In genomic region chr11:66328036-66328306, GRCh38 we compare ENCODE assay signal across 11 cellular contexts. TPM values are rescaled to one million over a fixed set of nuclear protein-coding genes. Genes with fewer than 3 reads are reported as not detected.
DNase-seq lines count a peak whose midpoint lies in the region; ATAC-seq and TF ChIP-seq lines count a peak whose summit lies in the region.
"Had no signal": no experiment of that assay in that cellular context is flagged by ENCODE, and none has a peak within 500 bp of the region (broad histone marks: within the 10 kb centered on the region; RNA-seq: fewer than 3 reads in every experiment).

No MANE protein-coding gene starts in this region.

- peaks cover 2% of the 10 kb centered on the region for H3K36me3 Mint-ChIP-seq in endodermal cell (ENCODE audit: low read depth)

- DNase-seq in GM23248 (peak; percentile 81), RWPE2 (ENCODE audit: low spot score) (no peak), endodermal cell (no peak), amygdala (lab: John Stamatoyannopoulos, UW) (no peak), KG1 (lab: John Stamatoyannopoulos, UW) (no peak), inferior parietal cortex (ENCODE audit: extremely low spot score) (no peak), NCI-H1048 (lab: John Stamatoyannopoulos, UW) (no peak)

- H3K9ac ChIP-seq in GM23248 (peak overlapping the region; percentile 76), endodermal cell (ENCODE audit: extremely low read depth, low read length, poor library complexity, severe bottlenecking) (no peak overlapping the region), skeletal muscle satellite cell (ENCODE audit: low read depth, low read length) (no peak overlapping the region)

- no peaks in the 10 kb centered on the region for H4K20me1 ChIP-seq in GM23248 (ENCODE audit: insufficient read depth)

- peak overlapping the region; percentile 35 for H3K27ac Mint-ChIP-seq in endodermal cell

- H3K27me3 ChIP-seq in GM23248 (replicated peaks; ENCODE audit: insufficient read depth) = no peaks in the 10 kb centered on the region
- H3K27me3 ChIP-seq in RWPE2 (ENCODE audit: insufficient read depth, poor library complexity, severe bottlenecking) = no peaks in the 10 kb centered on the region
- H3K27me3 ChIP-seq in endodermal cell (ENCODE audit: control insufficient read depth, insufficient read depth, low read length, poor library complexity, severe bottlenecking) = no peaks in the 10 kb centered on the region
- no peaks in the 10 kb centered on the region for H3K27me3 ChIP-seq in skeletal muscle satellite cell (ENCODE audit: control insufficient read depth, insufficient read depth, low read length)

- ATAC-seq in RWPE2 (ENCODE audit: low read depth) = peak; percentile 24; the same call in 2 of the 3 replicates

- peaks cover 10% of the 10 kb centered on the region for H3K27me3 Mint-ChIP-seq in endodermal cell (ENCODE audit: insufficient read depth)

- H3K4me3 ChIP-seq in GM23248 = 0 out of 2 replicates have a peak overlapping the region, but pooled peaks have one; percentile 1
- H3K4me3 ChIP-seq in RWPE2 (ENCODE audit: severe bottlenecking) = no peak overlapping the region
- no peak overlapping the region for H3K4me3 ChIP-seq in endodermal cell (ENCODE audit: low read length)
- no peak overlapping the region for H3K4me3 ChIP-seq in skeletal muscle satellite cell (ENCODE audit: low read length)

- H3K9me2 ChIP-seq in GM23248 (ENCODE audit: insufficient read depth) = no peaks in the 10 kb centered on the region

- 0 to 5% methylated on average over 2 of the region's 2 CpGs for WGBS in GM23248 (ENCODE audit: low coverage in 1 of 2, low lambda C conversion rate in 2 of 2, missing lambda C conversion rate in 2 of 2), 2 experiments
- 100% methylated on average over 2 of the region's 2 CpGs for WGBS in endodermal cell (ENCODE audit: insufficient coverage in 1 of 2, insufficient read length in 1 of 2), 2 experiments

- TF ChIP-seq CTCF in RWPE2 (IDR thresholded peaks at IDR 0.05; ENCODE audit: poor library complexity, severe bottlenecking) = no peak
- no peak for TF ChIP-seq CTCF in endodermal cell (conservative IDR thresholded peaks at IDR 0.05)

- H3K4me3 Mint-ChIP-seq in endodermal cell = no peak overlapping the region

- peaks cover 48% of the 10 kb centered on the region for H3F3A ChIP-seq in GM23248 (ENCODE audit: insufficient read depth)

- peaks cover 7% of the 10 kb centered on the region for H3K79me2 ChIP-seq in GM23248 (ENCODE audit: insufficient read depth)

- H3K36me3 ChIP-seq in GM23248 (ENCODE audit: low read depth) (no peaks in the 10 kb centered on the region; the same call in 1 of the 2 replicates), RWPE2 (ENCODE audit: low read depth) (peaks cover 14% of the 10 kb centered on the region), endodermal cell (ENCODE audit: control insufficient read depth, insufficient read depth, low read length) (no peaks in the 10 kb centered on the region), skeletal muscle satellite cell (ENCODE audit: insufficient read depth, low read length) (peaks cover 18% of the 10 kb centered on the region)

- H3K9me3 Mint-ChIP-seq in endodermal cell = no peaks in the 10 kb centered on the region

- in situ Hi-C loops in GM23248 (cut with MboI) = no loop called here

- H3K9me3 ChIP-seq in GM23248 (ENCODE audit: low read depth) (no peaks in the 10 kb centered on the region), RWPE2 (ENCODE audit: severe bottlenecking) (no peaks in the 10 kb centered on the region), endodermal cell (ENCODE audit: control insufficient read depth, low read length) (no peaks in the 10 kb centered on the region), skeletal muscle satellite cell (replicated peaks; ENCODE audit: low read length) (no peaks in the 10 kb centered on the region)

- H2AFZ ChIP-seq in GM23248 = no peak overlapping the region

- H3K27ac ChIP-seq in GM23248 = peak overlapping the region; percentile 95
- H3K27ac ChIP-seq in RWPE2 (ENCODE audit: poor library complexity, severe bottlenecking) = peak overlapping the region; percentile 92
- H3K27ac ChIP-seq in endodermal cell (ENCODE audit: low read depth, low read length) = no peak overlapping the region

- peak overlapping the region; percentile 40 for H3K4me2 ChIP-seq in GM23248 (ENCODE audit: unreplicated experiment)
- peak overlapping the region; percentile 70 for H3K4me2 ChIP-seq in skeletal muscle satellite cell (ENCODE audit: low read length)

- H3K4me1 Mint-ChIP-seq in endodermal cell = peaks cover 4% of the 10 kb centered on the region

- H3K4me1 ChIP-seq in GM23248 (ENCODE audit: insufficient read depth) (peaks cover 47% of the 10 kb centered on the region), RWPE2 (ENCODE audit: insufficient read depth, poor library complexity, severe bottlenecking) (peaks cover 29% of the 10 kb centered on the region), endodermal cell (ENCODE audit: control insufficient read depth, insufficient read depth, low read length) (peaks cover 2% of the 10 kb centered on the region), skeletal muscle satellite cell (ENCODE audit: control insufficient read depth, insufficient read depth, low read length) (peaks cover 48% of the 10 kb centered on the region)

RNA-seq across cellular contexts. Expression of gene RIN1, which starts 8.3 kb away (rescaled TPM):
- 37.7 and 44.0 TPM in 2 replicates for total RNA-seq in GM23248 (2014; rRNA removed; shearing (Covaris generic))
- 16.8 and 19.1 TPM in 2 replicates for polyA plus RNA-seq in GM23248 (2016; fragmentation: Nextera tagmentation; extraction: Ambion mirVana)
- 1 to 10 TPM; 2.2 to 2.6 TPM for total RNA-seq in endodermal cell
- 3.6 TPM for polyA plus RNA-seq in endodermal cell (2013, experiment 1 of 2)
- polyA plus RNA-seq in endodermal cell (2013, experiment 2 of 2) = 4.0 TPM
- 45.1 and 55.7 TPM in 2 replicates for total RNA-seq in skeletal muscle satellite cell (2012; rRNA removed)

RNA-seq across cellular contexts. Expression of gene CD248, which starts 11.1 kb away (rescaled TPM):
- 212 and 230 TPM in 2 replicates for total RNA-seq in GM23248 (2014; rRNA removed; shearing (Covaris generic))
- polyA plus RNA-seq in GM23248 (2016; fragmentation: Nextera tagmentation; extraction: Ambion mirVana) = 616 and 629 TPM in 2 replicates
- under 1 TPM; 0.33 to 0.40 TPM for total RNA-seq in endodermal cell
- 4.7 TPM for polyA plus RNA-seq in endodermal cell (2013, experiment 1 of 2)
- 5.5 TPM for polyA plus RNA-seq in endodermal cell (2013, experiment 2 of 2)
- total RNA-seq in skeletal muscle satellite cell (2012; rRNA removed) = 138 and 141 TPM in 2 replicates
- total RNA-seq: H4, pulmonary artery endothelial cell had no signal

RNA-seq across cellular contexts. Expression of gene BRMS1, which starts 16.9 kb away (rescaled TPM):
- total RNA-seq in GM23248 (2014; rRNA removed; shearing (Covaris generic)) = 48.7 and 65.9 TPM in 2 replicates
- polyA plus RNA-seq in GM23248 (2016; fragmentation: Nextera tagmentation; extraction: Ambion mirVana) = 45.9 and 46.2 TPM in 2 replicates
- total RNA-seq in endodermal cell = 10 to 100 TPM; 38.7 to 40.3 TPM
- 29.5 TPM for polyA plus RNA-seq in endodermal cell (2013, experiment 1 of 2)
- polyA plus RNA-seq in endodermal cell (2013, experiment 2 of 2) = 30.5 TPM
- total RNA-seq in skeletal muscle satellite cell (2012; rRNA removed) = 61.3 and 63.8 TPM in 2 replicates

RNA-seq across cellular contexts. Expression of gene B4GAT1, which starts 19.5 kb away (rescaled TPM):
- total RNA-seq in GM23248 (2014; rRNA removed; shearing (Covaris generic)) = 32.0 and 45.3 TPM in 2 replicates
- polyA plus RNA-seq in GM23248 (2016; fragmentation: Nextera tagmentation; extraction: Ambion mirVana) = 23.9 and 26.0 TPM in 2 replicates
- 10 to 100 TPM; 29.4 to 45.7 TPM for total RNA-seq in endodermal cell
- 46.8 TPM for polyA plus RNA-seq in endodermal cell (2013, experiment 1 of 2)
- 44.7 TPM for polyA plus RNA-seq in endodermal cell (2013, experiment 2 of 2)
- total RNA-seq in skeletal muscle satellite cell (2012; rRNA removed) = 15.2 and 21.6 TPM in 2 replicates

RNA-seq across cellular contexts. Expression of gene TMEM151A, which starts 36.3 kb away (rescaled TPM):
- 0.54 TPM in 1 of 2 replicates, not detected in the other for total RNA-seq in GM23248 (2014; rRNA removed; shearing (Covaris generic))
- 0.19 and 0.33 TPM in 2 replicates for polyA plus RNA-seq in GM23248 (2016; fragmentation: Nextera tagmentation; extraction: Ambion mirVana)
- total RNA-seq in endodermal cell = under 1 TPM in 1 of 2 donors, not detected in 1; 0.20 TPM
- 0.50 TPM for polyA plus RNA-seq in endodermal cell (2013, experiment 1 of 2)
- polyA plus RNA-seq in endodermal cell (2013, experiment 2 of 2) = 0.41 TPM
- 0.22 TPM in 1 of 2 replicates, not detected in the other for total RNA-seq in skeletal muscle satellite cell (2012; rRNA removed)
- total RNA-seq: activated CD8-positive, alpha-beta memory T cell treated with anti-CD3 and anti-CD28 coated beads for 36 hours; pulmonary artery endothelial cell had no signal

Comparison
In these comparisons a context has a peak if more than half of its experiments do, and no peak if none do; other contexts are left out.
1. RNA of gene RIN1, which starts 8.3 kb away (total RNA-seq): 37.7 to 44.0 TPM in GM23248; 2.2 to 2.6 TPM in endodermal cell; every median in the first group is over 10 times any median in the second.
2. RNA of gene CD248, which starts 11.1 kb away (total RNA-seq): 212 to 230 TPM in GM23248; 0.33 to 0.40 TPM in endodermal cell; every median in the first group is over 100 times any median in the second.